Comparison of ENCODE assay signal across 17 cellular contexts in the genomic region with DNA sequence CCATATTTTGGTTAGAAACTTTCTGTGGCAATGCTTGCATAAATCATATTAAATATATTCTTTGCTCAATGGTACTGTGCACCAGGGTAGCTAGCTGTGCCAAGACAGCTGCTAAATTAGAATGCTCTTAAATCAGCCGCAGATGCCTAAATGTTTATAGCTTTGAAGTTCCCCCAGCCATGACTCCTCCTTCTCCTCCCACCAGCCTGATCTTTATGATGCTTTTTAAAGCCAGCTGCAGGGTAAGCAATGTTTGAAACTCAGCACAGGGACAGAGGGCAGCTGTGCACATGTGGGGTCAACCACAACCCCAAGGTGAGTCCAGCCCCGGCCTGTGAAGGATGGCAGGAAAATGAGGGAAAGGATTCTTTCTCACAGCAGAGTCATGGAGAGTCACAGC.
DNase-seq lines count a peak whose midpoint lies in the region; ATAC-seq and TF ChIP-seq lines count a peak whose summit lies in the region.
"Had no signal": no experiment of that assay in that cellular context is flagged by ENCODE, and none has a peak within 500 bp of the region (broad histone marks: within the 10 kb centered on the region; RNA-seq: fewer than 3 reads in every experiment).

No MANE protein-coding gene starts in this region.

- H3K9me3 Mint-ChIP-seq in brain (no peaks in the 10 kb centered on the region), nephron progenitor cell (no peaks in the 10 kb centered on the region), endothelial cell (ENCODE audit: unreplicated experiment) (no peaks in the 10 kb centered on the region)

- H3K4me3 ChIP-seq in mesenchymal stem cell (ENCODE audit: insufficient read depth in 1 of 2, low read depth in 1 of 2, low read length in 2 of 2) (no peak overlapping the region), gastroesophageal sphincter (no peak overlapping the region)

- H3K4ac ChIP-seq in mesenchymal stem cell (ENCODE audit: low read depth in 1 of 2, low read length in 2 of 2) = no peak overlapping the region

- no peak overlapping the region for H3K27ac ChIP-seq in mesenchymal stem cell (ENCODE audit: low read length, poor library complexity, severe bottlenecking)
- no peak overlapping the region for H3K27ac ChIP-seq in gastroesophageal sphincter

- no peak overlapping the region for H2AK5ac ChIP-seq in mesenchymal stem cell (ENCODE audit: low read length, severe bottlenecking)

- 32% methylated on average over 1 of the region's 2 CpGs for WGBS in mesenchymal stem cell
- 25 to 27% methylated on average over 1 of the region's 2 CpGs for WGBS in gastroesophageal sphincter (ENCODE audit: low coverage in 1 of 2), 2 donors

- H3K18ac ChIP-seq in mesenchymal stem cell (ENCODE audit: low read depth in 1 of 2, low read length in 2 of 2) = no peak overlapping the region

- no peak for TF ChIP-seq EP300 in gastroesophageal sphincter (IDR thresholded peaks at IDR 0.05)

- H3K4me1 Mint-ChIP-seq in brain (peaks cover 9% of the 10 kb centered on the region), nephron progenitor cell (peaks cover 57% of the 10 kb centered on the region), endothelial cell (ENCODE audit: unreplicated experiment) (no peaks in the 10 kb centered on the region)

- H3K14ac ChIP-seq in mesenchymal stem cell (ENCODE audit: low read length in 2 of 2) = no peak overlapping the region

- peak; percentile 22 for DNase-seq in A172 (ENCODE audit: low spot score)
- peak; percentile 33 for DNase-seq in NAMALWA (ENCODE audit: low spot score)
- DNase-seq in nephron progenitor cell = peak; percentile 46
- DNase-seq in H4 (ENCODE audit: low spot score) = no peak
- DNase-seq in mesenchymal stem cell = no peak
- DNase-seq in endothelial cell (ENCODE audit: low spot score) = no peak
- DNase-seq: 8988T, C1 segment of cervical spinal cord, EL, KBM-7, NCI-H1436 treated with DMSO at 0.1 percent for 48 hours, NCI-H2081 treated with DMSO at 0.1 percent for 48 hours, NCI-H510A treated with DMSO at 0.1 percent for 48 hours, SIG-M5 had no signal

- H3K27ac Mint-ChIP-seq in brain (peak overlapping the region in 3 of 5 experiments; percentile 47 to 89 (median 62)), nephron progenitor cell (peak overlapping the region; percentile 97), endothelial cell (ENCODE audit: unreplicated experiment) (no peak overlapping the region)

- H2BK12ac ChIP-seq in mesenchymal stem cell (ENCODE audit: low read length in 2 of 2) = no peak overlapping the region

- no peaks in the 10 kb centered on the region for H3K79me1 ChIP-seq in mesenchymal stem cell (replicated peaks; ENCODE audit: low read length, poor library complexity, severe bottlenecking)

- no peak overlapping the region for H2BK120ac ChIP-seq in mesenchymal stem cell (ENCODE audit: low read depth, low read length)

- TF ChIP-seq POLR2A in gastroesophageal sphincter (IDR thresholded peaks at IDR 0.05) = no peak

- H2BK15ac ChIP-seq in mesenchymal stem cell (ENCODE audit: low read depth, poor library complexity, severe bottlenecking) = no peak overlapping the region

- no peak for TF ChIP-seq CTCF in brain (conservative IDR thresholded peaks at IDR 0.05)
- no peak for TF ChIP-seq CTCF in nephron progenitor cell (IDR thresholded peaks at IDR 0.05)
- no peak for TF ChIP-seq CTCF in gastroesophageal sphincter (IDR thresholded peaks at IDR 0.05)
- TF ChIP-seq CTCF in endothelial cell (IDR thresholded peaks at IDR 0.05; ENCODE audit: unreplicated experiment) = no peak

- ATAC-seq in gastroesophageal sphincter = no peak
- ATAC-seq: HCT116 had no signal

- H3K4me2 ChIP-seq in mesenchymal stem cell (ENCODE audit: low read length, poor library complexity, severe bottlenecking) = no peak overlapping the region

- no peak overlapping the region for H2AFZ ChIP-seq in mesenchymal stem cell (ENCODE audit: low read depth, low read length)

- H3K23ac ChIP-seq in mesenchymal stem cell (ENCODE audit: low read length in 2 of 2) = no peak overlapping the region

- H3K36me3 Mint-ChIP-seq in brain = no peaks in the 10 kb centered on the region
- no peaks in the 10 kb centered on the region for H3K36me3 Mint-ChIP-seq in nephron progenitor cell (ENCODE audit: low read depth)
- H3K36me3 Mint-ChIP-seq in endothelial cell (ENCODE audit: low read depth, unreplicated experiment) = no peaks in the 10 kb centered on the region

- H4K91ac ChIP-seq in mesenchymal stem cell (ENCODE audit: low read length) = no peak overlapping the region

- H4K8ac ChIP-seq in mesenchymal stem cell (ENCODE audit: low read length) = no peak overlapping the region

- no peaks in the 10 kb centered on the region for H3K9me3 ChIP-seq in mesenchymal stem cell (ENCODE audit: control insufficient read depth, low read length)
- H3K9me3 ChIP-seq in gastroesophageal sphincter = no peaks in the 10 kb centered on the region

- H3K9ac ChIP-seq in mesenchymal stem cell (ENCODE audit: low read length) = no peak overlapping the region

- H3K27me3 ChIP-seq in mesenchymal stem cell (ENCODE audit: control insufficient read depth in 1 of 2, insufficient read depth in 1 of 2, low read length in 2 of 2) = peaks cover 0 to 2% of the 10 kb centered on the region in 2 experiments
- no peaks in the 10 kb centered on the region for H3K27me3 ChIP-seq in gastroesophageal sphincter

- H3K27me3 Mint-ChIP-seq in brain (peaks cover 13% of the 10 kb centered on the region), nephron progenitor cell (ENCODE audit: low read depth, poor library complexity) (peaks cover 9% of the 10 kb centered on the region), endothelial cell (ENCODE audit: unreplicated experiment) (peaks cover 4% of the 10 kb centered on the region)

- H3K36me3 ChIP-seq in mesenchymal stem cell (ENCODE audit: control insufficient read depth in 1 of 2, insufficient read depth in 2 of 2, low read depth in 1 of 2, low read length in 2 of 2) (no peaks in the 10 kb centered on the region), gastroesophageal sphincter (no peaks in the 10 kb centered on the region)

- H2BK5ac ChIP-seq in mesenchymal stem cell (ENCODE audit: low read depth, low read length, poor library complexity, severe bottlenecking) = no peak overlapping the region

- peaks cover 3% of the 10 kb centered on the region for H3K4me1 ChIP-seq in mesenchymal stem cell (ENCODE audit: control insufficient read depth, insufficient read depth, low read depth, low read length)
- no peaks in the 10 kb centered on the region for H3K4me1 ChIP-seq in gastroesophageal sphincter

- H3K4me3 Mint-ChIP-seq in brain (peak overlapping the region in 1 of 5 experiments; percentile 34), nephron progenitor cell (peak overlapping the region; percentile 47), endothelial cell (ENCODE audit: unreplicated experiment) (no peak overlapping the region)

Comparison
In these comparisons a context has a peak if more than half of its experiments do, and no peak if none do; other contexts are left out.
1. DNase-seq: peak in A172 (single experiment), NAMALWA (single experiment) and nephron progenitor cell (single experiment); none in H4 (single experiment), mesenchymal stem cell (single experiment) and endothelial cell (single experiment).